In the genomic region with DNA sequence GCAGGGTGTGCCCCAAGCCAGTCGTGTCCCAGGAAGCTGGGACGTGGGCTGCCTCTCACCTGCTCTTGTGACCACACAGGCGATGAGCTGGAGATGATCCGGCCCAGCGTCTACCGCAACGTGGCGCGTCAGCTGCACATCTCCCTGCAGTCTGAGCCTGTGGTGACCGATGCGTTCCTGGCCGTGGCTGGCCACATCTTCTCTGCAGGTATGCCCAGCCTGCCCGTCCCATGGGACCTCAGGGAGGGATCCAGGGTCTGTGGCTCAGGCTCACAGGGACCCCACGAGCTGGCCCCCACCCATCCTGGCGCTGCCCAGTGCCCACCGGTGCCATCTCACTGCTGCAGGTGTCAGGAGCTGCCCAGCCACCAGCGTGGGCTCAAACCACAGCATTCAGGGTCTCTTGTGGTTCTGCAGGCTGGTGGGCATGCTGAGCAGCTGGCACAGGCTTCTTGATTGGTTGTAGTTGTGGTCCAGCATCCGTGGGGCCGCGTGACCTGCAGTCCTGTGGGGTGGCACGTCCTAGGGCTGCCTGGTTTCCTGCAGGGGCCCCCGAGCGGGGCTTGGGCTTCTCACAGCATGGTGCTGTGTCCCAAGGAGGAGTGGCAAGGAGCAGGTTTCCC, we compare ENCODE assay signal across 17 cellular contexts. TPM values are rescaled to one million over a fixed set of nuclear protein-coding genes. Genes with fewer than 3 reads are reported as not detected.
A peak's percentile ranks its signal among the peaks of the same experiment; 100 is the strongest.
DNase-seq lines count a peak whose midpoint lies in the region; ATAC-seq, FAIRE-seq and TF ChIP-seq lines count a peak whose summit lies in the region.
"Had no signal": no experiment of that assay in that cellular context is flagged by ENCODE, and none has a peak within 500 bp of the region (broad histone marks: within the 10 kb centered on the region; RNA-seq: fewer than 3 reads in every experiment).

No MANE protein-coding gene starts in this region.

- no peak overlapping the region for H3K27ac ChIP-seq in GM23248
- no peak overlapping the region for H3K27ac ChIP-seq in K562 (ENCODE audit: extremely low read depth, low read depth, low read length)
- no peak overlapping the region for H3K27ac ChIP-seq in kidney (ENCODE audit: low read depth in 2 of 2, low read length in 2 of 2)
- H3K27ac ChIP-seq: colonic mucosa had no signal

- no peaks in the 10 kb centered on the region for H3K9me3 Mint-ChIP-seq in activated CD4-positive, alpha-beta memory T cell treated with anti-CD3 and anti-CD28 coated beads, Interleukin-2, amount 10 ng/mL, durations not matched to agents 7 days and 5 days

- H3K36me3 ChIP-seq in GM23248 (ENCODE audit: low read depth) (no peaks in the 10 kb centered on the region), K562 (ENCODE audit: control insufficient read depth, insufficient read depth, low read length) (no peaks in the 10 kb centered on the region), kidney (ENCODE audit: control insufficient read depth in 1 of 2, insufficient read depth in 2 of 2, low read length in 2 of 2) (peaks cover 0 to 2% of the 10 kb centered on the region in 2 donors), skeletal muscle satellite cell (ENCODE audit: insufficient read depth, low read length) (peaks cover 17% of the 10 kb centered on the region)
- H3K36me3 ChIP-seq: colonic mucosa had no signal

- H3K4me3 Mint-ChIP-seq in activated CD4-positive, alpha-beta memory T cell treated with anti-CD3 and anti-CD28 coated beads, Interleukin-2, amount 10 ng/mL, durations not matched to agents 7 days and 5 days: no peak overlapping the region
- H3K4me3 Mint-ChIP-seq: stimulated activated memory B cell treated with anti-CD40 and anti-IgM and Interleukin-4, amounts not matched to agents 10 μg/mL and 1 μg/mL and 100 μg/mL, for 72 hours had no signal

- in situ Hi-C loops in GM23248 (cut with MboI) (no loop called here), K562 (cut with MboI) (no loop called here)

- ATAC-seq in K562: no peak
- ATAC-seq: stimulated activated memory B cell treated with anti-CD40 and anti-IgM and Interleukin-4, amounts not matched to agents 10 μg/mL and 1 μg/mL and 100 μg/mL, for 72 hours had no signal

- H2AFZ ChIP-seq in GM23248: no peak overlapping the region
- no peak overlapping the region for H2AFZ ChIP-seq in K562 (ENCODE audit: low read depth, low read length)

- peak overlapping the region; percentile 23 for H3K4me2 ChIP-seq in GM23248 (ENCODE audit: unreplicated experiment)
- H3K4me2 ChIP-seq in K562 (ENCODE audit: insufficient read depth, low read length): no peak overlapping the region
- H3K4me2 ChIP-seq in skeletal muscle satellite cell (ENCODE audit: low read length): peak overlapping the region; percentile 84

- H3K4me3 ChIP-seq in GM23248 (no peak overlapping the region), K562 (no peak overlapping the region), kidney (ENCODE audit: low read length in 2 of 2) (no peak overlapping the region), skeletal muscle satellite cell (ENCODE audit: low read length) (peak overlapping the region; percentile 50)
- H3K4me3 ChIP-seq: colonic mucosa had no signal

- H3K27ac Mint-ChIP-seq in activated CD4-positive, alpha-beta memory T cell treated with anti-CD3 and anti-CD28 coated beads, Interleukin-2, amount 10 ng/mL, durations not matched to agents 7 days and 5 days: no peak overlapping the region
- H3K27ac Mint-ChIP-seq: CD4-positive, alpha-beta T cell; stimulated activated memory B cell treated with anti-CD40 and anti-IgM and Interleukin-4, amounts not matched to agents 10 μg/mL and 1 μg/mL and 100 μg/mL, for 72 hours had no signal

- TF ChIP-seq CTCF in K562 (IDR thresholded peaks at IDR 0.05 in 2 of 3, conservative IDR thresholded peaks at IDR 0.05 in 1 of 3; ENCODE audit: insufficient read depth in 2 of 3, low read depth in 1 of 3, low read length in 3 of 3) (no peak), kidney (IDR thresholded peaks at IDR 0.05; ENCODE audit: borderline replicate concordance, extremely low read depth, insufficient read depth) (no peak)

- CTCF ChIA-PET in K562 (lab: Yijun Ruan, JAX; ENCODE audit: low intra/inter-chr PET ratio): no interaction called here
- CTCF ChIA-PET in activated CD4-positive, alpha-beta memory T cell treated with anti-CD3 and anti-CD28 coated beads, Interleukin-2, amount 10 ng/mL, durations not matched to agents 7 days and 5 days (lab: Charles Lee): no interaction called here

- H3K36me3 Mint-ChIP-seq in activated CD4-positive, alpha-beta memory T cell treated with anti-CD3 and anti-CD28 coated beads, Interleukin-2, amount 10 ng/mL, durations not matched to agents 7 days and 5 days (ENCODE audit: low read depth): no peaks in the 10 kb centered on the region

- H3K27me3 Mint-ChIP-seq in activated CD4-positive, alpha-beta memory T cell treated with anti-CD3 and anti-CD28 coated beads, Interleukin-2, amount 10 ng/mL, durations not matched to agents 7 days and 5 days: peaks cover 21% of the 10 kb centered on the region

- TF ChIP-seq EP300 in K562 (IDR thresholded peaks at IDR 0.05; ENCODE audit: low read length): no peak

- no peaks in the 10 kb centered on the region for H3K27me3 ChIP-seq in GM23248 (replicated peaks; ENCODE audit: insufficient read depth)
- no peaks in the 10 kb centered on the region for H3K27me3 ChIP-seq in K562 (ENCODE audit: control insufficient read depth in 2 of 2, insufficient read depth in 2 of 2, low read length in 2 of 2)
- no peaks in the 10 kb centered on the region for H3K27me3 ChIP-seq in skeletal muscle satellite cell (ENCODE audit: control insufficient read depth, insufficient read depth, low read length)

- no TSS peak for BruUV-seq in K562 (replicated peaks; lab: Mats Ljungman, UMichigan)

- POLR2A ChIA-PET in K562 (lab: Yijun Ruan, JAX): no interaction called here
- POLR2A ChIA-PET in activated CD4-positive, alpha-beta memory T cell treated with anti-CD3 and anti-CD28 coated beads, Interleukin-2, amount 10 ng/mL, durations not matched to agents 7 days and 5 days (lab: Charles Lee): no interaction called here

- intact Hi-C loops in K562 (cut with micrococcal nuclease) (no loop called here), kidney (cut with DNase I) (no loop called here)

- WGBS in GM23248 (ENCODE audit: low coverage in 1 of 2, low lambda C conversion rate in 2 of 2, missing lambda C conversion rate in 2 of 2), 2 experiments: 80 to 84% methylated on average over 21 to 22 of the region's 23 CpGs
- whole genome bisulfite sequencing in K562 (ENCODE audit: insufficient coverage, low coverage, missing lambda C conversion rate): 51% methylated on average over 15 of the region's 23 CpGs

- H3K79me2 ChIP-seq in GM23248 (ENCODE audit: insufficient read depth) (peaks cover 38% of the 10 kb centered on the region), K562 (ENCODE audit: control insufficient read depth, insufficient read depth, low read length) (no peaks in the 10 kb centered on the region)

- H3K9me1 ChIP-seq in K562 (ENCODE audit: control insufficient read depth, insufficient read depth, low read length): no peaks in the 10 kb centered on the region

- H3K4me1 ChIP-seq in GM23248 (ENCODE audit: insufficient read depth) (peaks cover 43% of the 10 kb centered on the region), K562 (replicated peaks in 1 of 2; ENCODE audit: control insufficient read depth in 2 of 2, insufficient read depth in 2 of 2, low read length in 2 of 2) (peaks cover 0 to 64% of the 10 kb centered on the region in 2 experiments; a peak in 2 of 5 replicates), kidney (ENCODE audit: control insufficient read depth in 1 of 2, insufficient read depth in 1 of 2, low read depth in 1 of 2, low read length in 2 of 2) (peaks cover 5 to 16% of the 10 kb centered on the region in 2 donors), skeletal muscle satellite cell (ENCODE audit: control insufficient read depth, insufficient read depth, low read length) (peaks cover 42% of the 10 kb centered on the region)

- H3K9me3 ChIP-seq in GM23248 (ENCODE audit: low read depth): no peaks in the 10 kb centered on the region
- H3K9me3 ChIP-seq in K562 (replicated peaks; ENCODE audit: control insufficient read depth, insufficient read depth, low read depth, low read length): no peaks in the 10 kb centered on the region
- H3K9me3 ChIP-seq in kidney (ENCODE audit: control insufficient read depth in 1 of 2, low read length in 2 of 2): no peaks in the 10 kb centered on the region
- no peaks in the 10 kb centered on the region for H3K9me3 ChIP-seq in skeletal muscle satellite cell (replicated peaks; ENCODE audit: low read length)
- H3K9me3 ChIP-seq: colonic mucosa had no signal

- peaks cover 3% of the 10 kb centered on the region; the same call in 1 of the 2 replicates for H3F3A ChIP-seq in GM23248 (ENCODE audit: insufficient read depth)

- no peak for TF ChIP-seq POLR2A in K562 (conservative IDR thresholded peaks at IDR 0.05)

- peaks cover 7% of the 10 kb centered on the region for H3K4me1 Mint-ChIP-seq in activated CD4-positive, alpha-beta memory T cell treated with anti-CD3 and anti-CD28 coated beads, Interleukin-2, amount 10 ng/mL, durations not matched to agents 7 days and 5 days

- FAIRE-seq in K562 (lab: Jason Lieb, UNC) (no peak), kidney (lab: Jason Lieb, UNC) (no peak)
- FAIRE-seq: GM19239 had no signal

- H3K9me2 ChIP-seq in GM23248 (ENCODE audit: insufficient read depth): no peaks in the 10 kb centered on the region

- H3K9ac ChIP-seq in GM23248: no peak overlapping the region
- H3K9ac ChIP-seq in K562 (ENCODE audit: insufficient read depth in 1 of 2, low read depth in 2 of 2, low read length in 2 of 2): peak overlapping the region in 1 of 2 experiments; percentile 35; a peak in 1 of 4 replicates
- H3K9ac ChIP-seq in kidney (ENCODE audit: low read length in 2 of 2): no peak overlapping the region
- no peak overlapping the region for H3K9ac ChIP-seq in skeletal muscle satellite cell (ENCODE audit: low read depth, low read length)

- no peaks in the 10 kb centered on the region for H4K20me1 ChIP-seq in GM23248 (ENCODE audit: insufficient read depth)
- H4K20me1 ChIP-seq in K562 (replicated peaks; ENCODE audit: control insufficient read depth, insufficient read depth, low read length): peaks cover 5% of the 10 kb centered on the region; the same call in 1 of the 2 replicates

- TF ChIP-seq RAD21 in K562 (CRISPR knock-in tag; conservative IDR thresholded peaks at IDR 0.05 in 1 of 2, IDR thresholded peaks at IDR 0.05 in 1 of 2): no peak

- DNase-seq in GM23248: no peak
- no peak for DNase-seq in K562 (ENCODE audit: extremely low read depth in 1 of 4, low spot score in 3 of 4)
- peak; percentile 61 for DNase-seq in kidney
- no peak for DNase-seq in NCI-H82 treated with DMSO at 0.1 percent for 48 hours (lab: John Stamatoyannopoulos, UW; ENCODE audit: unreplicated experiment)
- no peak for DNase-seq in DMS79 treated with DMSO at 0.1 percent for 48 hours (lab: John Stamatoyannopoulos, UW)
- DNase-seq in NCI-H1092 (lab: John Stamatoyannopoulos, UW): no peak
- no peak for DNase-seq in activated CD4-positive, alpha-beta memory T cell treated with anti-CD3 and anti-CD28 coated beads, Interleukin-2, amount 10 ng/mL, durations not matched to agents 7 days and 5 days
- DNase-seq: activated CD4-positive, alpha-beta T cell treated with anti-CD3 and anti-CD28 coated beads for 4 hours; activated CD8-positive, alpha-beta memory T cell treated with anti-CD3 and anti-CD28 coated beads, Interleukin-2, amount 50 U/mL, for 48 hours; CD4-positive, alpha-beta T cell; DND-41; NCI-H526 had no signal

RNA-seq across cellular contexts. Expression of gene BOK, which starts 3.8 kb away (rescaled TPM):
- total RNA-seq in GM23248 (2014; rRNA removed; shearing (Covaris generic)): 36.0 and 46.6 TPM in 2 replicates
- 28.0 and 28.1 TPM in 2 replicates for polyA plus RNA-seq in GM23248 (2016; fragmentation: Nextera tagmentation; extraction: Ambion mirVana)
- 0.58 and 3.2 TPM in 2 replicates for total RNA-seq in K562 (2011; cell fraction: chromatin; rRNA removed; ENCODE audit: low replicate concordance)
- 2.0 and 3.0 TPM in 2 replicates for total RNA-seq in K562 (2011; cell fraction: nucleolus; rRNA removed)
- total RNA-seq in K562 (2011; cell fraction: nucleoplasm; rRNA removed): 0.95 and 1.5 TPM in 2 replicates
- total RNA-seq in K562 (2014; rRNA removed): 2.9 and 3.1 TPM in 2 replicates
- 0.35 and 0.47 TPM in 2 replicates for total RNA-seq in K562 (2014; rRNA removed; fragmentation: Illumina TruSeq; extraction: Trizol)
- total RNA-seq in K562 (2015; rRNA removed; fragmentation: Illumina TruSeq; extraction: Trizol): 0.76 and 0.83 TPM in 2 replicates
- 2.6 and 3.3 TPM in 2 replicates for total RNA-seq in K562 (2021)
- 2.0 and 2.7 TPM in 2 replicates for polyA plus RNA-seq in K562 (2011; rRNA removed)
- polyA plus RNA-seq in K562 (2011; cell fraction: cytosol; rRNA removed): 3.1 and 11.3 TPM in 2 replicates
- 3.9 and 9.0 TPM in 2 replicates for polyA plus RNA-seq in K562 (2011; cell fraction: nucleus; rRNA removed)
- polyA plus RNA-seq in K562 (2012): 1.8 TPM in 2 replicates
- polyA plus RNA-seq in K562 (2014; fragmentation: Illumina TruSeq; extraction: Trizol): 1.2 and 2.4 TPM in 2 replicates
- under 1 TPM in 1 of 2 experiments, not detected in 1; 0.03 TPM for polyA plus RNA-seq in K562 (2014; fragmentation: Nextera tagmentation; extraction: Ambion mirVana)
- polyA plus RNA-seq in K562 (2014; rRNA removed): 2.3 and 2.8 TPM in 2 replicates
- 0.81 and 1.6 TPM in 2 replicates for polyA minus RNA-seq in K562 (2011; rRNA and poly(A)+ RNA removed)
- 2.4 and 3.1 TPM in 2 replicates for polyA minus RNA-seq in K562 (2011; cell fraction: cytosol; rRNA and poly(A)+ RNA removed)
- 0.67 TPM in 2 replicates for polyA minus RNA-seq in K562 (2011; cell fraction: nucleus; rRNA and poly(A)+ RNA removed)
- 28.8 TPM for total RNA-seq in kidney
- polyA plus RNA-seq in kidney (ENCODE audit: insufficient read depth, low read depth, low replicate concordance): 22.9 TPM
- total RNA-seq in skeletal muscle satellite cell (2012; rRNA removed): 12.7 and 15.9 TPM in 2 replicates
- total RNA-seq in activated CD4-positive, alpha-beta memory T cell treated with anti-CD3 and anti-CD28 coated beads, Interleukin-2, amount 10 ng/mL, durations not matched to agents 7 days and 5 days: under 1 TPM; 0.08 to 0.15 TPM
- total RNA-seq: CD4-positive, alpha-beta T cell; OCI-LY7 had no signal

RNA-seq across cellular contexts. Expression of gene STK25, which starts 54.0 kb away (rescaled TPM):
- 239 and 240 TPM in 2 replicates for total RNA-seq in GM23248 (2014; rRNA removed; shearing (Covaris generic))
- polyA plus RNA-seq in GM23248 (2016; fragmentation: Nextera tagmentation; extraction: Ambion mirVana) (120 and 121 TPM in 2 replicates), K562 (2011; rRNA removed) (169 and 218 TPM in 2 replicates), K562 (2014; fragmentation: Illumina TruSeq; extraction: Trizol) (151 and 157 TPM in 2 replicates), K562 (2014; fragmentation: Nextera tagmentation; extraction: Ambion mirVana) (10 to 100 TPM in 1 of 2 experiments, 1 to 10 TPM in 1; 5.4 to 10.3 TPM), K562 (2014; rRNA removed) (177 and 178 TPM in 2 replicates), kidney (ENCODE audit: insufficient read depth, low read depth, low replicate concordance) (119 TPM)
- total RNA-seq in K562 (2011; cell fraction: chromatin; rRNA removed; ENCODE audit: low replicate concordance): 304 and 771 TPM in 2 replicates
- total RNA-seq in K562 (2011; cell fraction: nucleolus; rRNA removed): 391 and 430 TPM in 2 replicates
- total RNA-seq in K562 (2011; cell fraction: nucleoplasm; rRNA removed): 299 and 300 TPM in 2 replicates
- total RNA-seq in K562 (2014; rRNA removed) (116 and 163 TPM in 2 replicates), K562 (2014; rRNA removed; fragmentation: Illumina TruSeq; extraction: Trizol) (35.0 and 61.9 TPM in 2 replicates), K562 (2015; rRNA removed; fragmentation: Illumina TruSeq; extraction: Trizol) (66.9 and 75.2 TPM in 2 replicates), K562 (2021) (107 and 123 TPM in 2 replicates), kidney (151 TPM)
- 168 and 300 TPM in 2 replicates for polyA plus RNA-seq in K562 (2011; cell fraction: cytosol; rRNA removed)
- polyA plus RNA-seq in K562 (2011; cell fraction: nucleus; rRNA removed): 929 and 1,221 TPM in 2 replicates
- polyA plus RNA-seq in K562 (2012): 120 and 121 TPM in 2 replicates
- polyA minus RNA-seq in K562 (2011; rRNA and poly(A)+ RNA removed): 83.1 and 97.9 TPM in 2 replicates
- 60.5 and 75.9 TPM in 2 replicates for polyA minus RNA-seq in K562 (2011; cell fraction: cytosol; rRNA and poly(A)+ RNA removed)
- 113 and 164 TPM in 2 replicates for polyA minus RNA-seq in K562 (2011; cell fraction: nucleus; rRNA and poly(A)+ RNA removed)
- 211 and 235 TPM in 2 replicates for total RNA-seq in skeletal muscle satellite cell (2012; rRNA removed)
- 100 to 1,000 TPM in 1 of 2 experiments, 10 to 100 TPM in 1; 98.8 to 108 TPM for total RNA-seq in activated CD4-positive, alpha-beta memory T cell treated with anti-CD3 and anti-CD28 coated beads, Interleukin-2, amount 10 ng/mL, durations not matched to agents 7 days and 5 days
